Comparison of ENCODE assay signal across 8 cellular contexts in the genomic region with DNA sequence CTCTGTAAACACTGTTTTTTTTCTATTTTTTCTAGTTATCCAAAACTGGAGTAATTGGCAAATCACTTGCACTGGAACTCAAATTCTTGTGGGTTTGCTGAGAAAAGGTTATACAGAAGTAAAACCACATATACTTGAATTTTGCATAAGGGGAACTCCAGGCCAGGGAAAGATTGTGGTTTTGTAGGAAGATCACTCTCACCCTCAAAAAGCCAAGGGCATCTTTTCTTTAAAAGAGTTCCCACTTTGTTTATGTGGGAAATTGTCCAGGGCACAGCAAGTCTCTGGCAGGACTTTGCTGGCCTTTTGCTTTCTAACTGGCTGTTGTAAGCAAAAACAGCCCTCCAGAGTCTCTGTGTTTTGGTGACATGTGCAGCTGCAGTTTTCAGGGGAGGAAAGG.
DNase-seq lines count a peak whose midpoint lies in the region; ATAC-seq, FAIRE-seq and TF ChIP-seq lines count a peak whose summit lies in the region.

No MANE protein-coding gene starts in this region.

- peak; percentile 84 for ATAC-seq in HG02610 (IDR thresholded peaks at IDR 0.05; ENCODE audit: unreplicated experiment)
- ATAC-seq in stimulated activated naive B cell treated with anti-CD40 and anti-IgM and Interleukin-4, amounts not matched to agents 10 μg/mL and 1 μg/mL and 100 μg/mL, for 72 hours (replicated peaks), result peak; percentile 73 to 86

- peaks cover 3 to 6% of the 10 kb centered on the region in 2 donors for H3K27me3 Mint-ChIP-seq in stimulated activated naive B cell treated with anti-CD40 and anti-IgM and Interleukin-4, amounts not matched to agents 10 μg/mL and 1 μg/mL and 100 μg/mL, for 72 hours
- no peaks in the 10 kb centered on the region for H3K27me3 Mint-ChIP-seq in activated T-helper 2 cell treated with anti-CD3 and anti-CD28 coated beads, Interferon-gamma antibody, Interleukin-2, Interleukin-4, amounts not matched to agents 10 μg/mL and 5 μg/mL and 100 μg/mL, durations not matched to agents 14 hours and 24 hours and 36 hours (ENCODE audit: low read depth)

- FAIRE-seq in GM18507 (lab: Jason Lieb, UNC), result peak; percentile 91

- peak; percentile 15 for DNase-seq in GM18507 (ENCODE audit: extremely low spot score, insufficient read length, low read depth)
- peak; percentile 59 to 71 for DNase-seq in NOMO-1 (lab: John Stamatoyannopoulos, UW; ENCODE audit: unreplicated experiment in 2 of 2)
- peak; percentile 79 for DNase-seq in fibroblast of mammary gland (ENCODE audit: low read depth)
- no peak for DNase-seq in stimulated activated naive B cell treated with anti-CD40 and anti-IgM and Interleukin-4, amounts not matched to agents 10 μg/mL and 1 μg/mL and 100 μg/mL, for 72 hours
- DNase-seq in NCI-H510A treated with DMSO at 0.1 percent for 48 hours (lab: John Stamatoyannopoulos, UW), result no peak
- DNase-seq in activated T-helper 2 cell treated with anti-CD3 and anti-CD28 coated beads, Interferon-gamma antibody, Interleukin-2, Interleukin-4, amounts not matched to agents 10 μg/mL and 5 μg/mL and 100 μg/mL, durations not matched to agents 14 hours and 24 hours and 36 hours (ENCODE audit: low spot score), result no peak
- DNase-seq in NCI-H187 treated with DMSO at 0.1 percent for 48 hours (lab: John Stamatoyannopoulos, UW), result no peak

- no peak for TF ChIP-seq CTCF in fibroblast of mammary gland (conservative IDR thresholded peaks at IDR 0.05; ENCODE audit: control insufficient read depth, insufficient read depth, low read depth, low read length)

- H3K9me3 Mint-ChIP-seq in stimulated activated naive B cell treated with anti-CD40 and anti-IgM and Interleukin-4, amounts not matched to agents 10 μg/mL and 1 μg/mL and 100 μg/mL, for 72 hours, result no peaks in the 10 kb centered on the region
- H3K9me3 Mint-ChIP-seq in activated T-helper 2 cell treated with anti-CD3 and anti-CD28 coated beads, Interferon-gamma antibody, Interleukin-2, Interleukin-4, amounts not matched to agents 10 μg/mL and 5 μg/mL and 100 μg/mL, durations not matched to agents 14 hours and 24 hours and 36 hours, result no peaks in the 10 kb centered on the region

- H3K4me1 Mint-ChIP-seq in stimulated activated naive B cell treated with anti-CD40 and anti-IgM and Interleukin-4, amounts not matched to agents 10 μg/mL and 1 μg/mL and 100 μg/mL, for 72 hours, result peaks cover 14 to 30% of the 10 kb centered on the region in 2 donors
- H3K4me1 Mint-ChIP-seq in activated T-helper 2 cell treated with anti-CD3 and anti-CD28 coated beads, Interferon-gamma antibody, Interleukin-2, Interleukin-4, amounts not matched to agents 10 μg/mL and 5 μg/mL and 100 μg/mL, durations not matched to agents 14 hours and 24 hours and 36 hours (ENCODE audit: low read depth), result peaks cover 21% of the 10 kb centered on the region

- H3K4me3 ChIP-seq in fibroblast of mammary gland (ENCODE audit: control insufficient read depth, low read depth, low read length), result no peak overlapping the region

- H3K27ac Mint-ChIP-seq in stimulated activated naive B cell treated with anti-CD40 and anti-IgM and Interleukin-4, amounts not matched to agents 10 μg/mL and 1 μg/mL and 100 μg/mL, for 72 hours, result no peak overlapping the region
- no peak overlapping the region for H3K27ac Mint-ChIP-seq in activated T-helper 2 cell treated with anti-CD3 and anti-CD28 coated beads, Interferon-gamma antibody, Interleukin-2, Interleukin-4, amounts not matched to agents 10 μg/mL and 5 μg/mL and 100 μg/mL, durations not matched to agents 14 hours and 24 hours and 36 hours

- intact Hi-C loops in activated T-helper 2 cell treated with anti-CD3 and anti-CD28 coated beads, Interferon-gamma antibody, Interleukin-2, Interleukin-4, amounts not matched to agents 10 μg/mL and 5 μg/mL and 100 μg/mL, durations not matched to agents 14 hours and 24 hours and 36 hours (cut with micrococcal nuclease), result loop anchor here (2.0 kb wide), 2 partner anchors 16 to 100 kb away; no protein-coding TSS in a partner anchor

- H3K4me3 Mint-ChIP-seq in stimulated activated naive B cell treated with anti-CD40 and anti-IgM and Interleukin-4, amounts not matched to agents 10 μg/mL and 1 μg/mL and 100 μg/mL, for 72 hours, result peak overlapping the region; percentile 15 to 46
- no peak overlapping the region for H3K4me3 Mint-ChIP-seq in activated T-helper 2 cell treated with anti-CD3 and anti-CD28 coated beads, Interferon-gamma antibody, Interleukin-2, Interleukin-4, amounts not matched to agents 10 μg/mL and 5 μg/mL and 100 μg/mL, durations not matched to agents 14 hours and 24 hours and 36 hours (ENCODE audit: low read depth)

- H3K36me3 Mint-ChIP-seq in stimulated activated naive B cell treated with anti-CD40 and anti-IgM and Interleukin-4, amounts not matched to agents 10 μg/mL and 1 μg/mL and 100 μg/mL, for 72 hours, result no peaks in the 10 kb centered on the region
- H3K36me3 Mint-ChIP-seq in activated T-helper 2 cell treated with anti-CD3 and anti-CD28 coated beads, Interferon-gamma antibody, Interleukin-2, Interleukin-4, amounts not matched to agents 10 μg/mL and 5 μg/mL and 100 μg/mL, durations not matched to agents 14 hours and 24 hours and 36 hours (ENCODE audit: low read depth), result no peaks in the 10 kb centered on the region

Comparison
In these comparisons a context has a peak if more than half of its experiments do, and no peak if none do; other contexts are left out.
1. DNase-seq: peak in GM18507 (single experiment), NOMO-1 (2 of 2) and fibroblast of mammary gland (single experiment); none in stimulated activated naive B cell treated with anti-CD40 and anti-IgM and Interleukin-4, amounts not matched to agents 10 μg/mL and 1 μg/mL and 100 μg/mL, for 72 hours (single experiment), NCI-H510A treated with DMSO at 0.1 percent for 48 hours (single experiment), activated T-helper 2 cell treated with anti-CD3 and anti-CD28 coated beads, Interferon-gamma antibody, Interleukin-2, Interleukin-4, amounts not matched to agents 10 μg/mL and 5 μg/mL and 100 μg/mL, durations not matched to agents 14 hours and 24 hours and 36 hours (single experiment) and NCI-H187 treated with DMSO at 0.1 percent for 48 hours (single experiment).